Comparison of ENCODE assay signal across 17 cellular contexts in the genomic region with DNA sequence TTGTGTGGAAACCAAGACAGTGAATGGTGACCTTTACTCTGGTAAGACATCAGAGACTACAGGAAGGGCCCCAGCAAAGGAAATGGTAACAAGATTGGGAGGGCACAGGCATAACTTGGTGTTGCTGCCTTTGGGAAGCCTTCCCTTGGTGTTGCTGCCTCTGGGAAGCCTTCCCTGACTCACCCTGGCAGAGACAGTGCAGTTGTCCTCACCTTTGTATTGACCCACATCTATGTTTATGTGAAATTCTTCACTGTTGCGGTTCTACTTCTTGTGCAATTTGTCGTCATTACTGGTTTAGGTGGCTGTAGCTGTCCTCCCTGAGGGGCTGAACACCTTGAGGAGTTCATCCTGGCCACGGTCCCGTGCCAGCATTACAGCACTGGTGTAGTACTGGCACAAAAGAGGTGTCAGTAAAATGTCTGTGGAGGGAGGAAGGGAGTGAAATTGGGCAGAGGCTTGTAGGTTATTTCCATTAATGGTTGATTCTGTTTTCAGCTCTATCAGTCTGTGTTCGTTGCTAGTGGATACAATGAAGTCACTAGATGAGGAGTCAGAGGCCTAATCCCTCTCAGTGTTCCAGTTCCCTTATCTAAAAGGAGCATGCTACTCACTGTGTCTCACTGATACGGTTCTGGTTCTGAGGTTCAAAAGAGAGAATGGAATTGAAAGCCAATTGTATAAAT. TPM values are rescaled to one million over a fixed set of nuclear protein-coding genes. Genes with fewer than 3 reads are reported as not detected.
DNase-seq lines count a peak whose midpoint lies in the region; ATAC-seq, FAIRE-seq and TF ChIP-seq lines count a peak whose summit lies in the region.
"Had no signal": no experiment of that assay in that cellular context is flagged by ENCODE, and none has a peak within 500 bp of the region (broad histone marks: within the 10 kb centered on the region; RNA-seq: fewer than 3 reads in every experiment).

No MANE protein-coding gene starts in this region.

- no peaks in the 10 kb centered on the region for H3K9me2 ChIP-seq in SK-N-SH

- no peak overlapping the region for H3K27ac Mint-ChIP-seq in progenitor cell of endocrine pancreas

- no peak overlapping the region for H3K4me2 ChIP-seq in SK-N-SH

- TF ChIP-seq EP300 in SK-N-SH (IDR thresholded peaks at IDR 0.05; ENCODE audit: borderline replicate concordance in 1 of 2, low read depth in 1 of 2, low read length in 1 of 2): no peak

- no peaks in the 10 kb centered on the region for H3F3A ChIP-seq in SK-N-SH (replicated peaks; ENCODE audit: insufficient read depth)

- 99% methylated on average over 6 of the region's 6 CpGs for WGBS in SK-N-SH (ENCODE audit: low lambda C conversion rate)

- H3K36me3 ChIP-seq in SK-N-SH (replicated peaks in 1 of 2; ENCODE audit: control insufficient read depth in 1 of 2, insufficient read depth in 2 of 2, low read length in 1 of 2): peaks cover 9 to 16% of the 10 kb centered on the region in 2 experiments

- no peaks in the 10 kb centered on the region for H3K9me3 ChIP-seq in SK-N-SH
- H3K9me3 ChIP-seq: gastroesophageal sphincter, testis had no signal

- no peak overlapping the region for H3K4me3 ChIP-seq in SK-N-SH (ENCODE audit: low read depth in 2 of 2, low read length in 1 of 2)
- H3K4me3 ChIP-seq: gastroesophageal sphincter, testis had no signal

- peak; percentile 41 for DNase-seq in Daoy (ENCODE audit: low read depth)
- peak; percentile 13 for DNase-seq in NCI-H226
- DNase-seq in caudate nucleus (lab: John Stamatoyannopoulos, UW): peak in 2 of 61 donors; percentile 25 to 57
- DNase-seq in middle frontal gyrus (ENCODE audit: extremely low spot score, low spot score): no peak
- DNase-seq in progenitor cell of endocrine pancreas (ENCODE audit: low spot score, unreplicated experiment): no peak
- DNase-seq in SK-N-SH: no peak
- DNase-seq: activated CD4-positive, alpha-beta T cell treated with anti-CD3 and anti-CD28 coated beads for 48 hours; activated gamma-delta T cell treated with Interleukin-2 at 50 U/mL for 16 hours; AML-193; cerebellar nuclear complex; mesendoderm; testis had no signal

- H3K27me3 ChIP-seq in SK-N-SH (ENCODE audit: insufficient read depth): no peaks in the 10 kb centered on the region
- H3K27me3 ChIP-seq: gastroesophageal sphincter, testis had no signal

- no peak overlapping the region for H3K4me3 Mint-ChIP-seq in progenitor cell of endocrine pancreas (ENCODE audit: low read depth)

- ATAC-seq in GM19395 (IDR thresholded peaks at IDR 0.05; ENCODE audit: unreplicated experiment): no peak
- ATAC-seq: gastroesophageal sphincter, SK-N-SH treated with all-trans-retinoic acid at 6 μM for 48 hours had no signal

- H3K79me2 ChIP-seq in SK-N-SH (ENCODE audit: insufficient read depth): no peaks in the 10 kb centered on the region

- CTCF ChIA-PET in SK-N-SH (lab: Yijun Ruan, JAX): interaction anchor here (1.2 kb wide), 1 partner anchor 10 kb away, joined by 4 read pairs; no protein-coding TSS in a partner anchor

- no peaks in the 10 kb centered on the region for H3K9me3 Mint-ChIP-seq in progenitor cell of endocrine pancreas (ENCODE audit: low read depth)

- H2AFZ ChIP-seq in SK-N-SH (ENCODE audit: low read depth): no peak overlapping the region

- FAIRE-seq in islet of Langerhans (lab: Jason Lieb, UNC): peak; percentile 38

- H3K9ac ChIP-seq in SK-N-SH: no peak overlapping the region

- no peaks in the 10 kb centered on the region for H3K27me3 Mint-ChIP-seq in progenitor cell of endocrine pancreas

- peaks cover 3% of the 10 kb centered on the region for H3K4me1 Mint-ChIP-seq in progenitor cell of endocrine pancreas (ENCODE audit: low read depth)

- POLR2A ChIA-PET in SK-N-SH (lab: Yijun Ruan, JAX): no interaction called here

- no peaks in the 10 kb centered on the region for H3K4me1 ChIP-seq in SK-N-SH (ENCODE audit: control insufficient read depth in 1 of 2, insufficient read depth in 2 of 2, low read depth in 1 of 2, low read length in 1 of 2)
- H3K4me1 ChIP-seq: gastroesophageal sphincter, testis had no signal

- no peak for TF ChIP-seq RAD21 in SK-N-SH (IDR thresholded peaks at IDR 0.05; ENCODE audit: low read length)

- TF ChIP-seq CTCF in progenitor cell of endocrine pancreas (IDR thresholded peaks at IDR 0.05; ENCODE audit: unreplicated experiment) (no peak), SK-N-SH (IDR thresholded peaks at IDR 0.05) (no peak)

- peaks cover 22% of the 10 kb centered on the region for H3K36me3 Mint-ChIP-seq in progenitor cell of endocrine pancreas (ENCODE audit: insufficient read depth)

- H3K27ac ChIP-seq in caudate nucleus (ENCODE audit: low read depth, low read length) (peak overlapping the region; percentile 75), SK-N-SH (ENCODE audit: low read depth in 2 of 2, low read length in 1 of 2) (no peak overlapping the region)

- no peaks in the 10 kb centered on the region for H4K20me1 ChIP-seq in SK-N-SH (ENCODE audit: insufficient read depth)

TF ChIP-seq in SK-N-SH, 30 proteins besides CTCF, POLR2A, EP300 and RAD21 (continues in another document):
- TF ChIP-seq, protein P1, sequence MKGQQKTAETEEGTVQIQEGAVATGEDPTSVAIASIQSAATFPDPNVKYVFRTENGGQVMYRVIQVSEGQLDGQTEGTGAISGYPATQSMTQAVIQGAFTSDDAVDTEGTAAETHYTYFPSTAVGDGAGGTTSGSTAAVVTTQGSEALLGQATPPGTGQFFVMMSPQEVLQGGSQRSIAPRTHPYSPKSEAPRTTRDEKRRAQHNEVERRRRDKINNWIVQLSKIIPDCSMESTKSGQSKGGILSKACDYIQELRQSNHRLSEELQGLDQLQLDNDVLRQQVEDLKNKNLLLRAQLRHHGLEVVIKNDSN (IDR thresholded peaks at IDR 0.05; ENCODE audit: borderline replicate concordance, low read depth): no peak
- TF ChIP-seq ELF1 (IDR thresholded peaks at IDR 0.05): no peak
- TF ChIP-seq GATA2 (CRISPR knock-in tag; IDR thresholded peaks at IDR 0.05): no peak
- no peak for TF ChIP-seq SIN3A (IDR thresholded peaks at IDR 0.05; ENCODE audit: borderline replicate concordance, low read depth, low read length)
- no peak for TF ChIP-seq USF2 (IDR thresholded peaks at IDR 0.05; ENCODE audit: borderline replicate concordance, low read depth, low read length)
- no peak for TF ChIP-seq MEF2A (IDR thresholded peaks at IDR 0.05; ENCODE audit: borderline replicate concordance, low read depth)
- TF ChIP-seq GABPA (IDR thresholded peaks at IDR 0.05; ENCODE audit: low read depth): no peak
- TF ChIP-seq FOXM1 (IDR thresholded peaks at IDR 0.05; ENCODE audit: low read depth): no peak
- no peak for TF ChIP-seq RCOR1 (IDR thresholded peaks at IDR 0.05; ENCODE audit: low read length)
- no peak for TF ChIP-seq ZBTB33 (IDR thresholded peaks at IDR 0.05; ENCODE audit: borderline replicate concordance, low read depth)

RNA-seq across cellular contexts. Expression of gene IFT122, which starts 21.6 kb away (rescaled TPM):
- total RNA-seq in Daoy (2014; rRNA removed; shearing (Covaris generic)): 11.1 and 11.2 TPM in 2 replicates
- 69.6 and 75.6 TPM in 2 replicates for total RNA-seq in progenitor cell of endocrine pancreas
- polyA plus RNA-seq in SK-N-SH (2012; rRNA removed): 20.1 and 20.8 TPM in 2 replicates
- 9.0 and 11.9 TPM in 2 replicates for polyA plus RNA-seq in SK-N-SH (2012; cell fraction: cytosol; rRNA removed)
- polyA plus RNA-seq in SK-N-SH (2012; cell fraction: nucleus; rRNA removed): 60.6 and 73.3 TPM in 2 replicates

RNA-seq across cellular contexts. Expression of gene MBD4, which starts 21.9 kb away (rescaled TPM):
- total RNA-seq in Daoy (2014; rRNA removed; shearing (Covaris generic)): 25.7 and 34.3 TPM in 2 replicates
- total RNA-seq in progenitor cell of endocrine pancreas: 32.5 and 37.1 TPM in 2 replicates
- polyA plus RNA-seq in SK-N-SH (2012; rRNA removed): 11.1 and 11.7 TPM in 2 replicates
- 10.3 and 12.7 TPM in 2 replicates for polyA plus RNA-seq in SK-N-SH (2012; cell fraction: cytosol; rRNA removed)
- polyA plus RNA-seq in SK-N-SH (2012; cell fraction: nucleus; rRNA removed): 32.7 and 35.4 TPM in 2 replicates

RNA-seq across cellular contexts. Expression of gene EFCAB12, which starts 33.2 kb away (rescaled TPM):
- not detected in 2 replicates for total RNA-seq in Daoy (2014; rRNA removed; shearing (Covaris generic))
- total RNA-seq in progenitor cell of endocrine pancreas: 6.6 and 6.8 TPM in 2 replicates
- 0.26 and 0.38 TPM in 2 replicates for polyA plus RNA-seq in SK-N-SH (2012; rRNA removed)
- 0.04 and 0.09 TPM in 2 replicates for polyA plus RNA-seq in SK-N-SH (2012; cell fraction: cytosol; rRNA removed)
- polyA plus RNA-seq in SK-N-SH (2012; cell fraction: nucleus; rRNA removed): 1.7 and 1.8 TPM in 2 replicates
- total RNA-seq: G401 had no signal

Comparison
In these comparisons a context has a peak if more than half of its experiments do, and no peak if none do; other contexts are left out.
1. DNase-seq: peak in Daoy (single experiment) and NCI-H226 (single experiment); none in middle frontal gyrus (single experiment), progenitor cell of endocrine pancreas (single experiment) and SK-N-SH (single experiment).